In the genomic region with DNA sequence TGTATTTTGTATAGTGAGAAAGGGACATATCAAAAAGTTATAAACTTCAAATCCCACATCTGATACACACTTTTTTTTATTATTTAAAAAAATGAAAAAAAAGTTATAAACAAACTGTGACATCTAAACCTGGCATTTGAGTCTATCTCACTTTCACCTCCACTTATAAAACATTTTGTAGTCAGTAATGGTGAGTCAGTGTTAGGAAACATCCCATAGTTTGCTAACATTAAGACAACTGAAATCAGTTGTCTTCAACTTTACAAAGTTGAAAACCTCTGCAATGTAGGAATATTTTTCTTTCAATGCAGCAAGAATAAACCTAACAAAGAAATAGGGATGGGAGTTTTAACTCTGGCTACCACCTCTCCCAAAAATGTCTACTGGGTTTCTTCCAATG, we compare ENCODE assay signal across 9 cellular contexts.
"Had no signal": no experiment of that assay in that cellular context is flagged by ENCODE, and none has a peak within 500 bp of the region (broad histone marks: within the 10 kb centered on the region; RNA-seq: fewer than 3 reads in every experiment).

No MANE protein-coding gene starts in this region.

- H3K27ac ChIP-seq: GM23248, HL-60 had no signal

- H3K4me3 ChIP-seq: GM23248, HAP-1, K562 had no signal

- ATAC-seq: HCT116, HepG2, K562 had no signal

- H3K4me3 Mint-ChIP-seq: HFFc6 had no signal

- H3K9me3 Mint-ChIP-seq: HFFc6 had no signal

- H3K36me3 ChIP-seq: HAP-1 had no signal

- H2AFZ ChIP-seq: GM23248 had no signal

- H3K9me3 ChIP-seq: HAP-1 had no signal

- H3K27ac Mint-ChIP-seq: HFFc6 had no signal

- DNase-seq: GM23248, GOT3, H7, HFFc6 had no signal

- H3K9ac ChIP-seq: GM23248 had no signal
